In the genomic region with DNA sequence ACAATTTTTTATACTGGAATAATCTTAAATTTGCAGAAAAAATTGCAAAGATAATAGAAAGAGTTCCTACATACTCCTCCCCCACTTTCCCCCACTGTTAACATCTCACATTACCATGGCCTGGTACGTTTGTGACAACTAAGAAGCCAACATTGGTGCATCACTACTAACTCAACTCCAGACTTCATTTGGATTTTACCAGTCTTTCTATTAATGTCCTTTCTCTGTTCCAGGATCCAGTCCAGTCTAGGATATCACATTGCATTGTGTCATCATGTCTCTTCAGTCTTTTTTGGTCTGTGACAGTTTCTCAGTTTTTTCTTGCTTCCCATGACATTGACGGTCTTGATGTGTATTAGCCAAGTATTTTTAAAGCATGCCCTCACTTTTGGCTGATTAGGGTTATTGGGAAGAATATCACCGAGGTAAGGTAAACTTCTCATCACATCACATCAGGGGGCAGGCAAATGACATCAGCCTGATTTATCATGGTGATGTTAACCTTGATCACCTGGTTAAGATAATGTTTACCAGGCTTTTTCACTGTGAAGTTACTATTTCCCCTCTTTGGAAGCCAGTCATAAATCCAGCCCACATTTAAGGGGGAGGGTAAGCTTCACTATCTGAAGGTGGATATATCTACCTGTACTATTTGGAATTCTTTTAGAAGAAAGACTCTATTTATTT, we compare ENCODE assay signal across 9 cellular contexts.
"Had no signal": no experiment of that assay in that cellular context is flagged by ENCODE, and none has a peak within 500 bp of the region (broad histone marks: within the 10 kb centered on the region; RNA-seq: fewer than 3 reads in every experiment).

No MANE protein-coding gene starts in this region.

- FAIRE-seq: H54, HepG2 had no signal

- H3K9me3 Mint-ChIP-seq: H9, HFFc6, IgD-negative memory B cell had no signal

- H3K4me3 ChIP-seq: GM23248 had no signal

- H3K27ac ChIP-seq: GM23248 had no signal

- H3K9ac ChIP-seq: GM23248 had no signal

- H3K4me3 Mint-ChIP-seq: H9, HFFc6, IgD-negative memory B cell had no signal

- ATAC-seq: HepG2 had no signal

- H3K4me1 Mint-ChIP-seq: IgD-negative memory B cell had no signal

- DNase-seq: GM23248, GOT3, H9, HCEC 1CT, HFFc6, KBM-7 had no signal

- H2AFZ ChIP-seq: GM23248 had no signal

- H3K27ac Mint-ChIP-seq: H9, HFFc6, IgD-negative memory B cell had no signal
